In the genomic region with DNA sequence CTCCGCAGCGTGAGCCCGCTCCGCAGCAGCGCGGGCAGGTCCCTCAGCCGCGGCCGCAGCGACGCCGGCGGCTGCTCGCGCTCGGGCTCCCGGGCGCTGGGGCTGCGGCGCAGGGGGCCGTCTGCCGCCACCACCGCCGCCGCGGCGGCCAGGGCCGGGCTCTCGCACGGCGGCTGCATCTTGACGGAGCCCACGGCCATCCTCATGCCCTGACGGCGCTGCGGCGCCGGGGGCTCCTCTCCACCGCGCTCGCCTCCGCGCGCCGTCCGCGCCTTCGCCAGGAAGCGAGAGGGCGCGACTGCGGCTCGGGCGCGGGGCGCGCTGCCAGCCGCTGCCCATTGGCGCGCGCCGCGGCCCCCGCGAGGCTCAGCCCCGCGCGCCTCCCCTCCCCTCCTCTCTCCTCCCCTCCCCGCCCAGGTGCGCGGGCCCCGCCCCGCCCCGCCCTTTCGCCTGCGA, we compare ENCODE assay signal across 8 cellular contexts. TPM values are rescaled to one million over a fixed set of nuclear protein-coding genes. Genes with fewer than 3 reads are reported as not detected.
DNase-seq lines count a peak whose midpoint lies in the region; ATAC-seq and TF ChIP-seq lines count a peak whose summit lies in the region.

A gene with protein sequence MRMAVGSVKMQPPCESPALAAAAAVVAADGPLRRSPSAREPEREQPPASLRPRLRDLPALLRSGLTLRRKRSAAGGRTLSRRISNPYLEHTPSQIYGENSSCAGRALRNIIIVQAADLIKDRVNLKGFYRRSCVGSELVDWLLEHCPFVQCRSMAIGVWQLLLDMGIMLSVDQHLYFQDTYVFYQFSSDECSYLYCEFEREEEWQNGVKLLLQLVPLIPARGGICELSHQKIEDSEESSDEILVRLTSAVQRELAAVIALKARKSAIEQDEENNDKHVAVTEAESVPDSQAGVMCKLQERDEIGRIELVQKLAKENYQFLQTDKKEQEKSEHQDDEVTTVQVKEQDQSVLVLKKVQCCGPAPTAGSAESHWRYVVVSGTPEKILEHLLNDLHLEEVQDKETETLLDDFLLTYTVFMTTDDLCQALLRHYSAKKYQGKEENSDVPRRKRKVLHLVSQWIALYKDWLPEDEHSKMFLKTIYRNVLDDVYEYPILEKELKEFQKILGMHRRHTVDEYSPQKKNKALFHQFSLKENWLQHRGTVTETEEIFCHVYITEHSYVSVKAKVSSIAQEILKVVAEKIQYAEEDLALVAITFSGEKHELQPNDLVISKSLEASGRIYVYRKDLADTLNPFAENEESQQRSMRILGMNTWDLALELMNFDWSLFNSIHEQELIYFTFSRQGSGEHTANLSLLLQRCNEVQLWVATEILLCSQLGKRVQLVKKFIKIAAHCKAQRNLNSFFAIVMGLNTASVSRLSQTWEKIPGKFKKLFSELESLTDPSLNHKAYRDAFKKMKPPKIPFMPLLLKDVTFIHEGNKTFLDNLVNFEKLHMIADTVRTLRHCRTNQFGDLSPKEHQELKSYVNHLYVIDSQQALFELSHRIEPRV (minus strand): TSS at position 300 of the 456 bp plus-strand sequence. CDS start 94 bp downstream, at position 206.

- peak within 1 kb of the TSS; percentile 68 to 98; a peak in 3 of 4 replicates for H3K4me3 ChIP-seq in DND-41 (ENCODE audit: low read depth in 1 of 2, low read length in 2 of 2)
- H3K4me3 ChIP-seq in WERI-Rb-1 (ENCODE audit: low read depth, low read length): peak within 1 kb of the TSS; percentile 63

- H3K27me3 ChIP-seq in DND-41 (ENCODE audit: insufficient read depth, low read length, poor library complexity) (no peaks in the 10 kb centered on the region), WERI-Rb-1 (ENCODE audit: insufficient read depth, low read depth, severe bottlenecking) (no peaks in the 10 kb centered on the region)

- H3K4me1 ChIP-seq in DND-41 (ENCODE audit: insufficient read depth, low read length): peaks cover 52% of the 10 kb centered on the region

- peak; percentile 74 for ATAC-seq in DND-41 (ENCODE audit: insufficient read depth, low read depth)
- ATAC-seq in GM19455 (IDR thresholded peaks at IDR 0.05; ENCODE audit: unreplicated experiment): peak; percentile 49
- ATAC-seq in GM21786 (IDR thresholded peaks at IDR 0.05; ENCODE audit: unreplicated experiment): no peak
- ATAC-seq in HG02973 (IDR thresholded peaks at IDR 0.05; ENCODE audit: unreplicated experiment): no peak

- peaks cover 14% of the 10 kb centered on the region for H3K9me3 ChIP-seq in DND-41 (ENCODE audit: insufficient read depth, low read length, severe bottlenecking)
- peaks cover 6% of the 10 kb centered on the region for H3K9me3 ChIP-seq in WERI-Rb-1 (ENCODE audit: severe bottlenecking)

- peaks cover 29% of the 10 kb centered on the region for H3K36me3 ChIP-seq in DND-41 (ENCODE audit: insufficient read depth, low read length)
- H3K36me3 ChIP-seq in WERI-Rb-1: no peaks in the 10 kb centered on the region; the same call in 1 of the 2 replicates

- peak within 1 kb of the TSS; percentile 99 for H3K4me2 ChIP-seq in DND-41 (ENCODE audit: insufficient read depth, low read length)

- no peak for TF ChIP-seq CTCF in DND-41 (IDR thresholded peaks at IDR 0.05; ENCODE audit: borderline replicate concordance, extremely low read depth, low read length, poor library complexity, severe bottlenecking)
- no peak for TF ChIP-seq CTCF in WERI-Rb-1 (IDR thresholded peaks at IDR 0.05; ENCODE audit: low read depth, low read length)

- no peak for TF ChIP-seq EP300 in Ishikawa (IDR thresholded peaks at IDR 0.05; ENCODE audit: borderline replicate concordance)

- peak; percentile 61 for DNase-seq in DND-41
- peak; percentile 52 for DNase-seq in WERI-Rb-1
- DNase-seq in head of caudate nucleus: peak in 28 of 42 donors; percentile 18 to 72 (median 49)
- no peak for DNase-seq in posterior vena cava (ENCODE audit: low spot score)

- H3K27ac ChIP-seq in DND-41 (ENCODE audit: low read length) (peak within 1 kb of the TSS; percentile 95), WERI-Rb-1 (peak within 1 kb of the TSS; percentile 41; the same call in 1 of the 2 replicates)

- H3K79me2 ChIP-seq in DND-41 (ENCODE audit: insufficient read depth, low read length): peaks cover 51% of the 10 kb centered on the region

- H2AFZ ChIP-seq in DND-41 (ENCODE audit: low read depth, low read length): peak within 1 kb of the TSS; percentile 87

- intact Hi-C loops in head of caudate nucleus (cut with DNase I) (no loop called here), posterior vena cava (cut with DNase I) (loop anchor here in 1 of 2 donors (10.0 kb wide), 1 partner anchor 88 kb away; no protein-coding TSS in a partner anchor)

- no peak for TF ChIP-seq RAD21 in Ishikawa (IDR thresholded peaks at IDR 0.05; ENCODE audit: low read depth)

- H4K20me1 ChIP-seq in DND-41 (ENCODE audit: insufficient read depth, low read length): 0 out of 2 replicates have a peak, but pooled peaks cover 2% of the 10 kb centered on the region

- H3K9ac ChIP-seq in DND-41 (ENCODE audit: low read depth, low read length): peak within 1 kb of the TSS; percentile 79

TF ChIP-seq in Ishikawa, 13 proteins besides CTCF, POLR2A, EP300 and RAD21:
- TF ChIP-seq TEAD4 (IDR thresholded peaks at IDR 0.05): no peak
- TF ChIP-seq ZBTB7A (IDR thresholded peaks at IDR 0.05; ENCODE audit: low read depth): 0 out of 2 replicates have a peak, but pooled peaks have one; percentile 2
- no peak for TF ChIP-seq REST (IDR thresholded peaks at IDR 0.05; ENCODE audit: low read depth)
- TF ChIP-seq, protein P1, sequence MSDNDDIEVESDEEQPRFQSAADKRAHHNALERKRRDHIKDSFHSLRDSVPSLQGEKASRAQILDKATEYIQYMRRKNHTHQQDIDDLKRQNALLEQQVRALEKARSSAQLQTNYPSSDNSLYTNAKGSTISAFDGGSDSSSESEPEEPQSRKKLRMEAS (IDR thresholded peaks at IDR 0.05): no peak
- TF ChIP-seq TAF1 (IDR thresholded peaks at IDR 0.05; ENCODE audit: low read depth): peak; percentile 24; the same call in 1 of the 2 replicates
- no peak for TF ChIP-seq CREB1 (IDR thresholded peaks at IDR 0.05; ENCODE audit: low read depth)
- no peak for TF ChIP-seq EGR1 (IDR thresholded peaks at IDR 0.05)
- TF ChIP-seq TCF12 (IDR thresholded peaks at IDR 0.05; ENCODE audit: low read depth): no peak
- TF ChIP-seq YY1 (IDR thresholded peaks at IDR 0.05; ENCODE audit: low read depth): no peak
- no peak for TF ChIP-seq CEBPB (IDR thresholded peaks at IDR 0.05)
- TF ChIP-seq, protein P2, sequence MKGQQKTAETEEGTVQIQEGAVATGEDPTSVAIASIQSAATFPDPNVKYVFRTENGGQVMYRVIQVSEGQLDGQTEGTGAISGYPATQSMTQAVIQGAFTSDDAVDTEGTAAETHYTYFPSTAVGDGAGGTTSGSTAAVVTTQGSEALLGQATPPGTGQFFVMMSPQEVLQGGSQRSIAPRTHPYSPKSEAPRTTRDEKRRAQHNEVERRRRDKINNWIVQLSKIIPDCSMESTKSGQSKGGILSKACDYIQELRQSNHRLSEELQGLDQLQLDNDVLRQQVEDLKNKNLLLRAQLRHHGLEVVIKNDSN (IDR thresholded peaks at IDR 0.05): no peak
- no peak for TF ChIP-seq NFIC (IDR thresholded peaks at IDR 0.05)
- no peak for TF ChIP-seq FOXM1 (IDR thresholded peaks at IDR 0.05; ENCODE audit: borderline replicate concordance, low read depth)

RNA-seq across cellular contexts. Expression of the gene that starts here (rescaled TPM):
- 10 to 100 TPM; 56.9 to 61.5 TPM for total RNA-seq in posterior vena cava

Comparison
In these comparisons a context has a peak if more than half of its experiments do, and no peak if none do; other contexts are left out.
1. ATAC-seq: peak in DND-41 (single experiment) and GM19455 (single experiment); none in GM21786 (single experiment) and HG02973 (single experiment).